8 cellular contexts compared by ENCODE assay signal in the genomic region with DNA sequence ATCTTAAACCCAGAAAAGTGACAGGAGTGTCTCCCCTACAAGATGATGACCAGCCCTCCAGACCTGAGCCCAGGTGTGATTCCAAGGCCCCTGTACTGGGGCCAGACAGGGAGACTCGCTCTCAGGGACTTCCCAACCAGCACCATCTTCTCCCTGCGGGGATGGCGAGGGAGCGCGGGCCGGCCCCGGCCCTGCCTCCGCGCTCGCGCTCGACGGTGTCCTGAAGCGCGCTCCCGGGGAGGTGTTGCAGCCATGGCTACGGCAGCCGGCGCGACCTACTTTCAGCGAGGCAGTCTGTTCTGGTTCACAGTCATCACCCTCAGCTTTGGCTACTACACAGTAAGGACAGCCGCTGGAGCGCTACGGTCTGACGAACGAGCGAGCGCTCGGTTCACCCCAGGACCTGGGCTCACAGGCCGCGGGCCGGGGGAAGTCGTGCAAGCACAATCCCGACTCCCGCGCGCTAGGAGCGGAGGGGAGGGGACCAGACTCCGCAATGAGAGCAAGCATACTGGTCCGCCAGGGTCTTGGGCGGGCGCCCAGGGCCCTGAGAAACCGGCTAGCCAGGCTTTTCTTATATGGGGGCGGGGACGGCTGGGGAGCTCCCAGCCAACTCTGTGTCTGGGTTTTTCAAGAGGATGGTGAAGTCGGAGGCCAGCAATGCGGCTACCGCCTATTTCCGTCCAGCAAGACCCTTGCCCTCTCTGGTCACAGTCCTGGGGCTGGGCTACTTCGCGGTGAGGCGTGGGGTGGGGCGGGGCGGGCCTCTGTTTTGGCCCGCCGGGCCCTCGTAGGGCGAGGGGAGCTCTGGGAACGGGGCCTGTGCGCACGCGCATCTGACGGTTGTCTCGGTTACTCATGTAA. TPM values are rescaled to one million over a fixed set of nuclear protein-coding genes. Genes with fewer than 3 reads are reported as not detected.
DNase-seq lines count a peak whose midpoint lies in the region; ATAC-seq and TF ChIP-seq lines count a peak whose summit lies in the region.

A gene with protein sequence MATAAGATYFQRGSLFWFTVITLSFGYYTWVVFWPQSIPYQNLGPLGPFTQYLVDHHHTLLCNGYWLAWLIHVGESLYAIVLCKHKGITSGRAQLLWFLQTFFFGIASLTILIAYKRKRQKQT (plus strand): TSS at position 218 of the 864 bp plus-strand sequence. CDS start 35 bp downstream, at position 253.

- H3K4me3 Mint-ChIP-seq in HFFc6 (peak within 1 kb of the TSS; percentile 97), glutamatergic neuron (ENCODE audit: unreplicated experiment) (peak within 1 kb of the TSS; percentile 99), osteocyte (ENCODE audit: unreplicated experiment) (peak within 1 kb of the TSS; percentile 92)
- peak within 1 kb of the TSS; percentile 100 for H3K4me3 Mint-ChIP-seq in activated naive CD8-positive, alpha-beta T cell

- peak within 1 kb of the TSS; percentile 85 to 95 for H3K27ac ChIP-seq in thoracic aorta

- DNase-seq in HFFc6, result peak; percentile 73
- DNase-seq in NAMALWA (ENCODE audit: low spot score), result peak; percentile 79
- DNase-seq in SKM-1 treated with dmso at 0.1 percent for 144 hours (lab: John Stamatoyannopoulos, UW; ENCODE audit: unreplicated experiment), result peak; percentile 91
- DNase-seq in glutamatergic neuron, result peak; percentile 93
- DNase-seq in osteocyte (ENCODE audit: extremely low spot score, unreplicated experiment), result peak; percentile 95
- peak; percentile 82 for DNase-seq in thoracic aorta (ENCODE audit: low spot score)

- peaks cover 1% of the 10 kb centered on the region for H3K27me3 Mint-ChIP-seq in HFFc6 (ENCODE audit: insufficient read depth)
- H3K27me3 Mint-ChIP-seq in activated naive CD8-positive, alpha-beta T cell, result no peaks in the 10 kb centered on the region
- peaks cover 3% of the 10 kb centered on the region for H3K27me3 Mint-ChIP-seq in glutamatergic neuron (ENCODE audit: unreplicated experiment)
- no peaks in the 10 kb centered on the region for H3K27me3 Mint-ChIP-seq in osteocyte (ENCODE audit: unreplicated experiment)

- H3K4me1 ChIP-seq in thoracic aorta (ENCODE audit: control insufficient read depth in 1 of 2, low read depth in 2 of 2), result peaks cover 0 to 18% of the 10 kb centered on the region in 2 donors

- peaks cover 8% of the 10 kb centered on the region for H3K36me3 ChIP-seq in thoracic aorta

- H3K9me3 Mint-ChIP-seq in HFFc6 (no peaks in the 10 kb centered on the region), glutamatergic neuron (ENCODE audit: unreplicated experiment) (no peaks in the 10 kb centered on the region), osteocyte (ENCODE audit: unreplicated experiment) (no peaks in the 10 kb centered on the region)
- no peaks in the 10 kb centered on the region for H3K9me3 Mint-ChIP-seq in activated naive CD8-positive, alpha-beta T cell (ENCODE audit: low read depth)

- ATAC-seq in thoracic aorta (ENCODE audit: insufficient number of reproducible peaks, low FRiP score, low read depth), result peak; percentile 82

- H3K27ac Mint-ChIP-seq in HFFc6 (peak within 1 kb of the TSS; percentile 97), glutamatergic neuron (ENCODE audit: unreplicated experiment) (peak within 1 kb of the TSS; percentile 73), osteocyte (ENCODE audit: unreplicated experiment) (peak within 1 kb of the TSS; percentile 98)
- peak within 1 kb of the TSS; percentile 72 for H3K27ac Mint-ChIP-seq in activated naive CD8-positive, alpha-beta T cell

- H3K9me3 ChIP-seq in thoracic aorta, result no peaks in the 10 kb centered on the region

- H3K4me1 Mint-ChIP-seq in HFFc6 (ENCODE audit: low read depth) (peaks cover 36% of the 10 kb centered on the region), glutamatergic neuron (ENCODE audit: low read depth, unreplicated experiment) (peaks cover 8% of the 10 kb centered on the region), osteocyte (ENCODE audit: unreplicated experiment) (peaks cover 20% of the 10 kb centered on the region)
- peaks cover 23% of the 10 kb centered on the region for H3K4me1 Mint-ChIP-seq in activated naive CD8-positive, alpha-beta T cell (ENCODE audit: low read depth)

- no peaks in the 10 kb centered on the region for H3K27me3 ChIP-seq in thoracic aorta (replicated peaks; ENCODE audit: insufficient read depth)

- H3K4me3 ChIP-seq in GM08714 (ENCODE audit: low read length), result peak within 1 kb of the TSS; percentile 95
- H3K4me3 ChIP-seq in thoracic aorta, result peak within 1 kb of the TSS; percentile 83

- TF ChIP-seq CTCF in HFFc6 (IDR thresholded peaks at IDR 0.05), result no peak
- TF ChIP-seq CTCF in glutamatergic neuron (IDR thresholded peaks at IDR 0.05; ENCODE audit: partially characterized antibody, unreplicated experiment), result no peak
- TF ChIP-seq CTCF in osteocyte (IDR thresholded peaks at IDR 0.05), result no peak
- no peak for TF ChIP-seq CTCF in thoracic aorta (IDR thresholded peaks at IDR 0.05)

- H3K36me3 Mint-ChIP-seq in HFFc6 (ENCODE audit: low read depth) (no peaks in the 10 kb centered on the region; the same call in 1 of the 2 replicates), glutamatergic neuron (ENCODE audit: unreplicated experiment) (no peaks in the 10 kb centered on the region), osteocyte (ENCODE audit: unreplicated experiment) (peaks cover 6% of the 10 kb centered on the region)
- peaks cover 4% of the 10 kb centered on the region for H3K36me3 Mint-ChIP-seq in activated naive CD8-positive, alpha-beta T cell

RNA-seq across cellular contexts. Expression of the gene that starts here (rescaled TPM):
- 10 to 100 TPM; 11.7 to 14.8 (median 13.7) TPM for total RNA-seq in HFFc6 (2021; fragmentation: NEBNext Ultra II Directional; extraction: Animal tissue kit (Norgen Biotek cat#: 25700))
- 13.5 TPM for total RNA-seq in glutamatergic neuron (ENCODE audit: unreplicated experiment)
- total RNA-seq in osteocyte, result 19.4 and 22.2 TPM in 2 replicates
- 10 to 100 TPM in 1 of 2 donors, 1 to 10 TPM in 1; 5.1 to 10.7 TPM for total RNA-seq in thoracic aorta

Comparison
In these comparisons a context has a peak if more than half of its experiments do, and no peak if none do; other contexts are left out.
1. Peak in every context shown above with its lines: DNase-seq, ATAC-seq, H3K4me3 ChIP-seq and H3K27ac ChIP-seq.